In the genomic region with DNA sequence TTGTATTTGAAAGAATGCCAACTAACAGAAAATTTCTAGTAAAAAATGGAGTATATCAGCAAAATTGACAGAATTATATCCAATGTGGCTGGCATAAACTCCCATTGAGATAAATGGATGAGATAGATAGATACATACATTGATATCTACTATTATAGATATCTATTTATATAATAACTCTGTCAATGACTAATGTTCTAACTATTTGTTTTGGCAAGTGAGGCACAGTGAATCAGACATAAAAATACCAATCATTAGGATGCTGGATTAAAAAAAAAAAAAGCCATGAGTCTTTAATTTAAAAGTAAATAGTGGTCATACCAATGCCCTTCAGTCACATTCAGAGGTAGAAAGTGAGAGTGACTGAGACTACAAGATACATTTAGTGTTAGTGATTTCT, we compare ENCODE assay signal across 1 cellular context.
TF ChIP-seq lines count a peak whose summit lies in the region.

No MANE protein-coding gene starts in this region.

TF ChIP-seq in endothelial cell of umbilical vein, 7 proteins besides CTCF, POLR2A, EP300 and RAD21:
- TF ChIP-seq POLR2AphosphoS5 (IDR thresholded peaks at IDR 0.05; ENCODE audit: insufficient read depth, low read depth, low read length): no peak
- peak; percentile 65 for TF ChIP-seq FOS (IDR thresholded peaks at IDR 0.05; ENCODE audit: borderline replicate concordance, insufficient read depth, low read length)
TF ChIP-seq in endothelial cell of umbilical vein: peak in this region for 1.
